Comparison of ENCODE assay signal across 8 cellular contexts in the genomic region with DNA sequence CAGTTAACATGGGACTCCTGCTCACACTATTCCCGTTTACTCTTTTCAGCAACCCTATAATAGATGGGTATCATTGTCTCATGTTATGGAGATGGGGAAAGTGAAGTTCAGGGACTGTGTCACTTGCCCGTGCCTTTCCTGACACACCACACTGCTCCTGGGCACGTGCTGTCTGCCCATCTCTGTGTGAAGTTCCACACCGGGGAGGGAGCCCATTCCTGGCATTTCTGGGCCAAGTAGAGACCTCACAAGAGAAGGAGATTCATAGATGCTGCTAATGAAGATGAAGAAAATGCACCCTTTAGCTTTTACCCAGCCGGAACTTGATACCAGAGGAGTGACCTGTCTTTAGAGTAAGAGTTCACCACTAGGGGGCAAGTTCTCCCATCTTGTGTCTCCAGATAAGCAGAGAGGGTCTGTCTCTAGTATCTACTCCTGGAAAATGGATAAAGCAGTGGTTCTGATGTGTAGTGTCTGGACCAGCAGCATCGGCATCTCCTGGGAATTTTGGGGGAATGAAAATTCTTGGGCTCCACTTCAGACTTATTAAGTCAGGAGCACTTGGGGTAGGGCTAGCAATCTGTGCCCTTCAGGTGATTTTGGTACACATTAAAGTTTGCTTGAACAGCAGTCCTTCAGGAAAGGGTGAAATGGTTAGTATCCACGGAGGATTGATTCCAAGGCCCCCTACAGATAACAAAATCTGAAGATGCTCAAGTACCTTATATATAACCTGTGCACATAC. TPM values are rescaled to one million over a fixed set of nuclear protein-coding genes. Genes with fewer than 3 reads are reported as not detected.
A peak's percentile ranks its signal among the peaks of the same experiment; 100 is the strongest.
DNase-seq lines count a peak whose midpoint lies in the region; ATAC-seq, FAIRE-seq and TF ChIP-seq lines count a peak whose summit lies in the region.

No MANE protein-coding gene starts in this region.

- H3K36me3 Mint-ChIP-seq in activated CD8-positive, alpha-beta T cell treated with anti-CD3 and anti-CD28 coated beads for 36 hours (ENCODE audit: low read depth) = peaks cover 18% of the 10 kb centered on the region

- CTCF ChIA-PET in activated CD8-positive, alpha-beta T cell treated with anti-CD3 and anti-CD28 coated beads for 36 hours (lab: Charles Lee) = interaction anchor here (0.6 to 2.0 kb wide), 16 partner anchors 8 to 263 kb away, joined by 3 to 6 read pairs (median 3); partner anchors contain the start of gene SRPRB

- POLR2A ChIA-PET in activated CD8-positive, alpha-beta T cell treated with anti-CD3 and anti-CD28 coated beads for 36 hours (lab: Charles Lee) = interaction anchor here (0.6 kb wide), 1 partner anchor 482 kb away, joined by 3 read pairs; no protein-coding TSS in a partner anchor

- intact Hi-C loops in activated CD8-positive, alpha-beta T cell treated with anti-CD3 and anti-CD28 coated beads for 36 hours (cut with micrococcal nuclease) = loop anchor here (5.0 kb wide), 2 partner anchors 144 to 264 kb away; partner anchors contain the start of gene SRPRB
- intact Hi-C loops in pancreas (cut with DNase I) = loop anchor here in 1 of 3 donors (10.0 kb wide), 1 partner anchor 111 kb away; no protein-coding TSS in a partner anchor

- no peaks in the 10 kb centered on the region for H3K27me3 ChIP-seq in pancreas

- 31 to 32% methylated on average over 7 of the region's 7 CpGs for WGBS in pancreas, 2 donors

- H3K27ac Mint-ChIP-seq in activated CD8-positive, alpha-beta T cell treated with anti-CD3 and anti-CD28 coated beads for 36 hours = peak overlapping the region; percentile 78

- peak; percentile 51 for ATAC-seq in GM19372 (IDR thresholded peaks at IDR 0.05; ENCODE audit: low read depth, unreplicated experiment)
- ATAC-seq in HG03520 (IDR thresholded peaks at IDR 0.05; ENCODE audit: unreplicated experiment) = peak; percentile 55
- peak; percentile 58 for ATAC-seq in activated CD8-positive, alpha-beta T cell treated with anti-CD3 and anti-CD28 coated beads for 36 hours
- ATAC-seq in pancreas = peak; percentile 60 to 81 (median 77)

- H3K9me3 ChIP-seq in pancreas = no peaks in the 10 kb centered on the region

- FAIRE-seq in pancreas (lab: Jason Lieb, UNC) = no peak

- peak overlapping the region; percentile 24 for H3K4me3 Mint-ChIP-seq in activated CD8-positive, alpha-beta T cell treated with anti-CD3 and anti-CD28 coated beads for 36 hours

- no peak overlapping the region for H3K4me3 ChIP-seq in fibroblast of villous mesenchyme (ENCODE audit: low read depth, low read length)
- H3K4me3 ChIP-seq in pancreas = no peak overlapping the region

- no peaks in the 10 kb centered on the region for H3K36me3 ChIP-seq in pancreas

- no peak overlapping the region for H3K27ac ChIP-seq in pancreas

- H3K27me3 Mint-ChIP-seq in activated CD8-positive, alpha-beta T cell treated with anti-CD3 and anti-CD28 coated beads for 36 hours = no peaks in the 10 kb centered on the region

- no peaks in the 10 kb centered on the region for H3K9me3 Mint-ChIP-seq in activated CD8-positive, alpha-beta T cell treated with anti-CD3 and anti-CD28 coated beads for 36 hours

- DNase-seq in DMS53 (lab: John Stamatoyannopoulos, UW) = peak; percentile 85
- peak; percentile 18 for DNase-seq in NCI-H524 treated with DMSO at 0.1 percent for 48 hours (lab: John Stamatoyannopoulos, UW)
- peak; percentile 42 for DNase-seq in activated CD8-positive, alpha-beta T cell treated with anti-CD3 and anti-CD28 coated beads for 36 hours
- peak; percentile 55 for DNase-seq in fibroblast of villous mesenchyme (ENCODE audit: low read depth)
- DNase-seq in pancreas = peak in 2 of 6 donors; percentile 22 to 40
- no peak for DNase-seq in NCI-H128 (lab: John Stamatoyannopoulos, UW; ENCODE audit: unreplicated experiment)

- peaks cover 0 to 21% (median 10%) of the 10 kb centered on the region in 3 donors for H3K4me1 ChIP-seq in pancreas

- peak; percentile 54 for TF ChIP-seq CTCF in activated CD8-positive, alpha-beta T cell treated with anti-CD3 and anti-CD28 coated beads for 36 hours (IDR thresholded peaks at IDR 0.05)
- TF ChIP-seq CTCF in fibroblast of villous mesenchyme (IDR thresholded peaks at IDR 0.05; ENCODE audit: insufficient read depth, low read depth, low read length) = peak; percentile 79
- peak; percentile 17 to 63 (median 34) for TF ChIP-seq CTCF in pancreas (IDR thresholded peaks at IDR 0.05)

- H3K4me1 Mint-ChIP-seq in activated CD8-positive, alpha-beta T cell treated with anti-CD3 and anti-CD28 coated beads for 36 hours (ENCODE audit: low read depth) = peaks cover 32% of the 10 kb centered on the region

RNA-seq across cellular contexts. Expression of gene TOPBP1, which starts 2.0 kb away (rescaled TPM):
- total RNA-seq in activated CD8-positive, alpha-beta T cell treated with anti-CD3 and anti-CD28 coated beads for 36 hours = 10 to 100 TPM; 80.1 to 83.5 TPM
- 42.2 and 51.4 TPM in 2 replicates for total RNA-seq in fibroblast of villous mesenchyme
- 10 to 100 TPM in 1 of 6 donors, 1 to 10 TPM in 5; 6.1 to 13.0 (median 8.0) TPM for total RNA-seq in pancreas
- polyA plus RNA-seq in pancreas = 10 to 100 TPM in 1 of 2 donors, 1 to 10 TPM in 1; 5.8 to 10.4 TPM
